In genomic region chr15:24777307-24777706, GRCh38 we compare ENCODE assay signal across 34 cellular contexts.
"Had no signal": no experiment of that assay in that cellular context is flagged by ENCODE, and none has a peak within 500 bp of the region (broad histone marks: within the 10 kb centered on the region; RNA-seq: fewer than 3 reads in every experiment).

No MANE protein-coding gene starts in this region.

- H3K4me2 ChIP-seq: KMS-11 had no signal

- H3K4me3 ChIP-seq: MG63 had no signal

- H3K36me3 ChIP-seq: MG63 had no signal

- H3K27ac ChIP-seq: KMS-11 had no signal

- DNase-seq: Karpas-422, Kasumi-1, MG63, MM.1S, MV-4-11, NCI-H1048, NCI-H1092, NCI-H1092 treated with DMSO at 0.1 percent for 48 hours, NCI-H1105, NCI-H1105 treated with DMSO at 0.1 percent for 48 hours, NCI-H1417, NCI-H1417 treated with DMSO at 0.1 percent for 48 hours, NCI-H1436, NCI-H1436 treated with DMSO at 0.1 percent for 48 hours, NCI-H146, NCI-H1694, NCI-H1694 treated with DMSO at 0.1 percent for 48 hours, NCI-H187, NCI-H187 treated with DMSO at 0.1 percent for 48 hours, NCI-H1930, NCI-H2029, NCI-H2029 treated with DMSO at 0.1 percent for 48 hours, NCI-H2081, NCI-H2081 treated with DMSO at 0.1 percent for 48 hours, NCI-H2107, NCI-H2171, NCI-H2171 treated with DMSO at 0.1 percent for 48 hours, NCI-H2227 treated with DMSO at 0.1 percent for 48 hours, NCI-H345, NCI-H446, NCI-H446 treated with DMSO at 0.1 percent for 48 hours, NCI-H510A, NCI-H510A treated with DMSO at 0.1 percent for 48 hours had no signal

- H3K9ac ChIP-seq: KMS-11 had no signal

- H3K9me3 ChIP-seq: MG63 had no signal

- H3K27me3 ChIP-seq: MG63 had no signal
